In the genomic region with DNA sequence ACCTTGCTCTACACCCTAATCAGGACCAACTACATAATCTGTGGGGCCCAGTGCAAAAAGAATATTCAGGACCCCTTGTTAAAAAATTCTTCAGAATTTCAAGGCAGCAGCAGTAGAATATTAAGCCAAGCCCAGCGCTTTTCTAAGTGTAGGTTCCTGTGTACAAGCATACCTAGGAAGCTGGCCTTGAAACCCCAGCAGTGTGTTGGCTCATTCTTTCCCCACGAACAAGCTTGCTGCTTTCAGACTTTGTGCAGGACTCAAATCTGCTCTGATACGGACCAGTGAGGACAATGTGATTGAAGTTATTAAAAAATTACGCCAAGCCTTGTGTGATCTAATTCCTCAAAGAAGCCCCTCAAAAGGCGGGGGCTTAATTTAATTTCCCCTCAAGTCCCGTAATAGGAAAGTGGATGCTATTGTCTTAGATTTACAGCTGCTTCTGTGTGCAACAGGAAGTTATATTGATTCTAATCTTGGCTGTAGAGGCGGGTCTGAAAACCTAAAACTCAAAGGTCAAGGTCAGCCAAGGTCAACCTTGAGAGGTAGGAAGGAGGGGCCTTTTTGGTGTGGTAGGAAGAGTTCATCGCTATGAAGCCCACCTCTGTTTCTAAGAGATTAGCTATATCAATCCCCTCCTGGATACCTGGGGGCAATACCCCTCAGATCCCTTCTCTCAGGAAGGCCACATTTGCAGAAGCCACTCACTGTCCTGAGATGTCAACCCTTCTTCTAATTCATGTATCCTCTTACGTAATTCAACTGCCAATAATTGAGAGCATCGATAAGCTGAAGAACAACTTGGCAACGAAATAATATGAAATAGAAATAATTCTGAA, we compare ENCODE assay signal across 14 cellular contexts.
"Had no signal": no experiment of that assay in that cellular context is flagged by ENCODE, and none has a peak within 500 bp of the region (broad histone marks: within the 10 kb centered on the region; RNA-seq: fewer than 3 reads in every experiment).

No MANE protein-coding gene starts in this region.

- H3K27me3 Mint-ChIP-seq: activated naive CD8-positive, alpha-beta T cell; progenitor cell of endocrine pancreas had no signal

- H3K9me3 ChIP-seq: transverse colon had no signal

- H3K4me3 ChIP-seq: dorsolateral prefrontal cortex, lung, transverse colon had no signal

- ATAC-seq: esophagus mucosa; naive thymus-derived CD8-positive, alpha-beta T cell; right cardiac atrium had no signal

- H3K36me3 Mint-ChIP-seq: activated naive CD8-positive, alpha-beta T cell; naive thymus-derived CD8-positive, alpha-beta T cell had no signal

- H3K27ac Mint-ChIP-seq: activated CD4-positive, alpha-beta T cell treated with anti-CD3 and anti-CD28 coated beads, Interleukin-2, amount 10 ng/mL, durations not matched to agents 7 days and 5 days; activated naive CD8-positive, alpha-beta T cell had no signal

- DNase-seq: activated CD4-positive, alpha-beta T cell treated with anti-CD3 and anti-CD28 coated beads, Interleukin-2, amount 10 ng/mL, durations not matched to agents 7 days and 5 days; activated gamma-delta T cell; activated T-cell treated with anti-CD3 and anti-CD28 coated beads, Interleukin-2, amount 50 U/mL, for 48 hours; dorsolateral prefrontal cortex; hippocampal formation; kidney glomerular epithelial cell; naive thymus-derived CD8-positive, alpha-beta T cell; right cardiac atrium; small intestine; transverse colon had no signal

- H3K4me3 Mint-ChIP-seq: activated CD4-positive, alpha-beta T cell treated with anti-CD3 and anti-CD28 coated beads, Interleukin-2, amount 10 ng/mL, durations not matched to agents 7 days and 5 days; activated naive CD8-positive, alpha-beta T cell; naive thymus-derived CD8-positive, alpha-beta T cell had no signal

- FAIRE-seq: small intestine had no signal

- H3K27me3 ChIP-seq: dorsolateral prefrontal cortex, transverse colon had no signal

- H3K36me3 ChIP-seq: transverse colon had no signal

- H3K4me1 Mint-ChIP-seq: activated CD4-positive, alpha-beta T cell treated with anti-CD3 and anti-CD28 coated beads, Interleukin-2, amount 10 ng/mL, durations not matched to agents 7 days and 5 days had no signal

- H3K27ac ChIP-seq: dorsolateral prefrontal cortex, transverse colon had no signal

- H3K4me1 ChIP-seq: transverse colon had no signal

- H3K9me3 Mint-ChIP-seq: activated CD4-positive, alpha-beta T cell treated with anti-CD3 and anti-CD28 coated beads, Interleukin-2, amount 10 ng/mL, durations not matched to agents 7 days and 5 days; naive thymus-derived CD8-positive, alpha-beta T cell had no signal
